Comparison of ENCODE assay signal across 25 cellular contexts in genomic region chr2:9276074-9276473, GRCh38.
"Had no signal": no experiment of that assay in that cellular context is flagged by ENCODE, and none has a peak within 500 bp of the region (broad histone marks: within the 10 kb centered on the region; RNA-seq: fewer than 3 reads in every experiment).

No MANE protein-coding gene starts in this region.

- H3K36me3 ChIP-seq: right atrium auricular region, suprapubic skin, WERI-Rb-1 had no signal

- H3K27ac ChIP-seq: esophagus muscularis mucosa, foreskin keratinocyte, parathyroid adenoma, suprapubic skin, tibial nerve, WERI-Rb-1 had no signal

- H3K9me3 ChIP-seq: esophagus muscularis mucosa, suprapubic skin, tibial nerve had no signal

- H3K4me3 ChIP-seq: esophagus muscularis mucosa, right atrium auricular region, smooth muscle cell, suprapubic skin, tibial nerve had no signal

- DNase-seq: activated CD4-positive, alpha-beta T cell treated with anti-CD3 and anti-CD28 coated beads for 48 hours; activated CD4-positive, alpha-beta T cell treated with anti-CD3 and anti-CD28 coated beads, Interleukin-2, amount 50 U/mL, for 48 hours; activated CD8-positive, alpha-beta memory T cell treated with anti-CD3 and anti-CD28 coated beads for 24 hours; activated effector memory CD4-positive, alpha-beta T cell treated with anti-CD3 and anti-CD28 coated beads, Interleukin-2, amount 50 U/mL, for 16 hours; activated naive CD4-positive, alpha-beta T cell treated with anti-CD3 and anti-CD28 coated beads for 36 hours; activated naive CD8-positive, alpha-beta T cell treated with anti-CD3 and anti-CD28 coated beads, Interleukin-2, amount 10 ng/mL, durations not matched to agents 7 days and 5 days; activated T-cell treated with anti-CD3 and anti-CD28 coated beads, Interleukin-2, amount 50 U/mL, for 1 hour; central memory CD4-positive, alpha-beta T cell; endodermal cell; foreskin keratinocyte; midbrain; naive thymus-derived CD4-positive, alpha-beta T cell; nucleus accumbens; stimulated activated CD4-positive, alpha-beta T cell treated with anti-CD3 and anti-CD28 coated beads, Interleukin-2, amount 100 ng/mL, for 24 hours; stimulated activated naive CD4-positive, alpha-beta T cell; T-helper 17 cell; T1000; WERI-Rb-1 had no signal

- ATAC-seq: activated CD4-positive, CD25-positive, alpha-beta regulatory T cell treated with anti-CD3 and anti-CD28 coated beads, Interleukin-2, amount 50 U/mL, for 24 hours; foreskin keratinocyte; naive thymus-derived CD4-positive, alpha-beta T cell; T-helper 17 cell had no signal

- H3K27me3 ChIP-seq: esophagus muscularis mucosa, foreskin keratinocyte, right atrium auricular region, suprapubic skin, tibial nerve had no signal
